Comparison of ENCODE assay signal across 8 cellular contexts in genomic region chr17:2303278-2304188, GRCh38. TPM values are rescaled to one million over a fixed set of nuclear protein-coding genes. Genes with fewer than 3 reads are reported as not detected.
DNase-seq lines count a peak whose midpoint lies in the region; ATAC-seq and TF ChIP-seq lines count a peak whose summit lies in the region.

Gene SMG6, minus strand, starts transcription at chr17:2303785. Its CDS starts 65 bp downstream, at chr17:2303720.
A gene with protein sequence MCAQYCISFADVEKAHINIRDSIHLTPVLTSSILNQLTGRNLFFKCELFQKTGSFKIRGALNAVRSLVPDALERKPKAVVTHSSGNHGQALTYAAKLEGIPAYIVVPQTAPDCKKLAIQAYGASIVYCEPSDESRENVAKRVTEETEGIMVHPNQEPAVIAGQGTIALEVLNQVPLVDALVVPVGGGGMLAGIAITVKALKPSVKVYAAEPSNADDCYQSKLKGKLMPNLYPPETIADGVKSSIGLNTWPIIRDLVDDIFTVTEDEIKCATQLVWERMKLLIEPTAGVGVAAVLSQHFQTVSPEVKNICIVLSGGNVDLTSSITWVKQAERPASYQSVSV (plus strand): TSS chr17:2303950. CDS start chr17:2315561, 11,611 bp downstream.

- no peaks in the 10 kb centered on the region for H4K20me1 ChIP-seq in OCI-LY3 (ENCODE audit: insufficient read depth, low read length)

- H3K36me3 ChIP-seq in OCI-LY3 (replicated peaks; ENCODE audit: low read depth, low read length) = no peaks in the 10 kb centered on the region

- peak; percentile 79 for DNase-seq in Caki2 (ENCODE audit: low read depth)
- DNase-seq in HT-29 (ENCODE audit: low spot score) = peak; percentile 81
- peak; percentile 93 for DNase-seq in activated T-cell treated with anti-CD3 and anti-CD28 coated beads for 24 hours (ENCODE audit: low read depth)
- peak; percentile 98 for DNase-seq in epidermal melanocyte (ENCODE audit: insufficient read length, low spot score)
- DNase-seq in middle frontal gyrus (ENCODE audit: extremely low spot score, low spot score) = peak; percentile 75
- peak; percentile 92 to 94 for DNase-seq in stimulated activated CD8-positive, alpha-beta memory T cell treated with anti-CD3 and anti-CD28 coated beads, Interleukin-2, amount 100 ng/mL, for 48 hours (ENCODE audit: low read depth in 2 of 2)

- H3K4me3 ChIP-seq in OCI-LY3 (ENCODE audit: low read length) = peak within 1 kb of the TSS; percentile 98

- peak; percentile 74 for ATAC-seq in GM21360 (IDR thresholded peaks at IDR 0.05; ENCODE audit: unreplicated experiment)

- H3K4me1 ChIP-seq in OCI-LY3 (ENCODE audit: low read length) = peaks cover 4% of the 10 kb centered on the region; the same call in 1 of the 2 replicates

- in situ Hi-C loops in Caki2 (cut with HindIII; ENCODE audit: low pct_unique_long_range_greater_than_20kb, low sequenced_read_pairs) = no loop called here

- H3K9ac ChIP-seq in OCI-LY3 (ENCODE audit: low read length) = peak within 1 kb of the TSS; percentile 85

- no peaks in the 10 kb centered on the region for H3K27me3 ChIP-seq in OCI-LY3 (ENCODE audit: low read depth, low read length)

- H2AFZ ChIP-seq in OCI-LY3 (ENCODE audit: low read depth, low read length) = peak within 1 kb of the TSS; percentile 63

- peak within 1 kb of the TSS; percentile 53 for H3K27ac ChIP-seq in OCI-LY3 (ENCODE audit: low read length)

- peak within 1 kb of the TSS; percentile 96 for H3K4me2 ChIP-seq in OCI-LY3 (ENCODE audit: low read length)

- peaks cover 9% of the 10 kb centered on the region for H3K79me2 ChIP-seq in OCI-LY3 (ENCODE audit: low read length)

- no peaks in the 10 kb centered on the region for H3K9me3 ChIP-seq in OCI-LY3 (ENCODE audit: insufficient read depth, low read length)

- no peak for TF ChIP-seq CTCF in OCI-LY3 (IDR thresholded peaks at IDR 0.05; ENCODE audit: low read depth, low read length)

RNA-seq across cellular contexts. Expression of gene SMG6, which starts in this region (rescaled TPM):
- 5.8 and 20.3 TPM in 2 replicates for total RNA-seq in Caki2 (2014; rRNA removed; shearing (Covaris generic); ENCODE audit: low replicate concordance)
- total RNA-seq in HT-29 (2014; rRNA removed; shearing (Covaris generic)) = 14.9 and 17.5 TPM in 2 replicates

RNA-seq across cellular contexts. Expression of the second gene that starts in this region (rescaled TPM):
- total RNA-seq in Caki2 (2014; rRNA removed; shearing (Covaris generic); ENCODE audit: low replicate concordance) = 7.8 and 28.3 TPM in 2 replicates
- total RNA-seq in HT-29 (2014; rRNA removed; shearing (Covaris generic)) = 1.2 and 5.8 TPM in 2 replicates

Comparison
In these comparisons a context has a peak if more than half of its experiments do, and no peak if none do; other contexts are left out.
1. Peak in every context shown above with its lines: DNase-seq, ATAC-seq, H3K4me3 ChIP-seq and H3K27ac ChIP-seq.